19 cellular contexts compared by ENCODE assay signal in the genomic region with DNA sequence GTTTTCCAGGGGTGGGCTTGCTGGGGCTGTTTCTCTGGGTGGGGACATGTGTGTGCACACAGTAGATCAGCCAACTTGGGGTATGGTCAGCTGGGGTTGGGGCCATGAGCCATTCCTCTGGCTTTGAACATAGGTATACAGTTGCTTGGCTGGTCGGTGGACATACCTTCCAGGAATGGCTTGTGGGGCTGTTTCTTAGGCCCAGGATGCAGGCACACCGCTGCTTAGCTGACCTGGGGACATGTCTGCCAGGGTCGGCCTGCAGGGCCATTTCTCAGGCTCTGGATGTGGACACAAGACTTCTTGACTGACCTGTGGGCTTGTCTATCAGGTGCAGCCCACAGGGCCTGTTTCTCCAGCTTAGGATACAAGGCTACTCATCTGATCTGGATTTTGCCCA.
DNase-seq lines count a peak whose midpoint lies in the region; ATAC-seq, FAIRE-seq and TF ChIP-seq lines count a peak whose summit lies in the region.
"Had no signal": no experiment of that assay in that cellular context is flagged by ENCODE, and none has a peak within 500 bp of the region (broad histone marks: within the 10 kb centered on the region; RNA-seq: fewer than 3 reads in every experiment).

No MANE protein-coding gene starts in this region.

- DNase-seq in PC-9 (no peak), endothelial cell (ENCODE audit: low spot score) (no peak), neuronal stem cell (ENCODE audit: low spot score) (no peak), GF-D8 (lab: John Stamatoyannopoulos, UW) (no peak), urothelium cell line (ENCODE audit: low spot score) (no peak), NCI-H2227 treated with DMSO at 0.1 percent for 48 hours (lab: John Stamatoyannopoulos, UW) (no peak), right lobe of liver (no peak)
- DNase-seq: C1 segment of cervical spinal cord; Calu3; CD4-positive, alpha-beta memory T cell; COR-L47; DMS53; DMS79 treated with DMSO at 0.1 percent for 48 hours; GM23248; H9 had no signal

- peak overlapping the region; percentile 35 for H3K4me3 Mint-ChIP-seq in endothelial cell (ENCODE audit: unreplicated experiment)
- H3K4me3 Mint-ChIP-seq: CD4-positive, alpha-beta memory T cell; H9 had no signal

- no peaks in the 10 kb centered on the region for H3K27me3 ChIP-seq in PC-9 (ENCODE audit: insufficient read depth, low read depth)
- no peaks in the 10 kb centered on the region for H3K27me3 ChIP-seq in neuronal stem cell (ENCODE audit: control insufficient read depth in 3 of 3, insufficient read depth in 3 of 3, low read depth in 1 of 3, low read length in 3 of 3)
- H3K27me3 ChIP-seq in right lobe of liver: no peaks in the 10 kb centered on the region

- peak overlapping the region; percentile 96 for H3K27ac ChIP-seq in PC-9
- no peak overlapping the region for H3K27ac ChIP-seq in neuronal stem cell (replicated peaks; ENCODE audit: low read length)
- no peak overlapping the region for H3K27ac ChIP-seq in right lobe of liver
- H3K27ac ChIP-seq: GM23248 had no signal

- 0 out of 2 replicates have a peak, but pooled peaks cover 3% of the 10 kb centered on the region for H3K36me3 ChIP-seq in PC-9 (ENCODE audit: low read depth)
- no peaks in the 10 kb centered on the region for H3K36me3 ChIP-seq in neuronal stem cell (replicated peaks in 1 of 2; ENCODE audit: control insufficient read depth in 2 of 2, insufficient read depth in 2 of 2, low read length in 2 of 2)
- H3K36me3 ChIP-seq in right lobe of liver: no peaks in the 10 kb centered on the region

- H3K9me2 ChIP-seq in PC-9 (ENCODE audit: insufficient read depth): no peaks in the 10 kb centered on the region

- WGBS in neuronal stem cell (ENCODE audit: extremely low coverage in 2 of 2, insufficient read length in 2 of 2, insufficient replicate concordance in 1 of 2), 2 donors: no CpG with 5 or more reads among the region's 3 CpGs
- 29% methylated on average over 1 of the region's 3 CpGs for WGBS in right lobe of liver (ENCODE audit: insufficient coverage, low coverage, low lambda C conversion rate, missing lambda C conversion rate)

- peak overlapping the region; percentile 24 for H3K18ac ChIP-seq in neuronal stem cell (ENCODE audit: low read length)

- H2BK12ac ChIP-seq in neuronal stem cell (ENCODE audit: low read length): no peak overlapping the region

- ATAC-seq in right lobe of liver: no peak
- ATAC-seq: GM12878, HCT116 had no signal

- H3K27me3 Mint-ChIP-seq in endothelial cell (ENCODE audit: unreplicated experiment): peaks cover 5% of the 10 kb centered on the region
- H3K27me3 Mint-ChIP-seq: CD4-positive, alpha-beta memory T cell had no signal

- H3K4me1 Mint-ChIP-seq in endothelial cell (ENCODE audit: unreplicated experiment): no peaks in the 10 kb centered on the region
- H3K4me1 Mint-ChIP-seq: CD4-positive, alpha-beta memory T cell had no signal

- POLR2A ChIA-PET in PC-9 (lab: Charles Lee; ENCODE audit: unreplicated experiment): no interaction called here

- no peak overlapping the region for H4K8ac ChIP-seq in neuronal stem cell (ENCODE audit: low read depth, low read length)

- H3K79me2 ChIP-seq in PC-9 (ENCODE audit: low read depth): peaks cover 27% of the 10 kb centered on the region; the same call in 1 of the 2 replicates

- H4K20me1 ChIP-seq in PC-9 (ENCODE audit: insufficient read depth): no peaks in the 10 kb centered on the region

- CTCF ChIA-PET in PC-9 (lab: Charles Lee): interaction anchor here (2.0 kb wide), 1 partner anchor 129 kb away, joined by 7 read pairs; no protein-coding TSS in a partner anchor

- H2BK15ac ChIP-seq in neuronal stem cell (ENCODE audit: low read length): no peak overlapping the region

- H3K4me1 ChIP-seq in PC-9 (replicated peaks; ENCODE audit: insufficient read depth): peaks cover 44% of the 10 kb centered on the region
- peaks cover 0 to 2% of the 10 kb centered on the region in 2 donors for H3K4me1 ChIP-seq in neuronal stem cell (ENCODE audit: control insufficient read depth in 2 of 2, insufficient read depth in 1 of 2, low read depth in 1 of 2, low read length in 2 of 2)
- H3K4me1 ChIP-seq in right lobe of liver: no peaks in the 10 kb centered on the region

- H3K79me1 ChIP-seq in neuronal stem cell (ENCODE audit: low read depth, low read length): peaks cover 5% of the 10 kb centered on the region

- H3K36me3 Mint-ChIP-seq in endothelial cell (ENCODE audit: low read depth, unreplicated experiment): peaks cover 7% of the 10 kb centered on the region

- H2BK5ac ChIP-seq in neuronal stem cell (ENCODE audit: low read length): no peak overlapping the region

- no peak overlapping the region for H4K91ac ChIP-seq in neuronal stem cell (ENCODE audit: low read depth, low read length, poor library complexity)

- TF ChIP-seq POLR2A in right lobe of liver (IDR thresholded peaks at IDR 0.05): no peak

- no peak overlapping the region for H2AFZ ChIP-seq in PC-9
- H2AFZ ChIP-seq in neuronal stem cell (ENCODE audit: low read length): no peak overlapping the region
- H2AFZ ChIP-seq: GM23248 had no signal

- intact Hi-C loops in PC-9 (cut with micrococcal nuclease; ENCODE audit: unreplicated experiment) (loop anchor here (5.0 kb wide), 3 partner anchors 122 to 582 kb away; partner anchors contain the start of genes MANF and MAPKAPK3), right lobe of liver (cut with DNase I) (no loop called here)

- no peak overlapping the region for H3K23ac ChIP-seq in neuronal stem cell (ENCODE audit: low read depth, low read length, poor library complexity)

- peaks cover 19% of the 10 kb centered on the region for H3K9me3 Mint-ChIP-seq in endothelial cell (ENCODE audit: unreplicated experiment)

- H3K4me3 ChIP-seq in PC-9 (no peak overlapping the region), neuronal stem cell (ENCODE audit: low read length in 2 of 2) (no peak overlapping the region), right lobe of liver (no peak overlapping the region)
- H3K4me3 ChIP-seq: GM12878, GM23248 had no signal

- no peak overlapping the region for H3K14ac ChIP-seq in neuronal stem cell (ENCODE audit: low read length)

- no peak for TF ChIP-seq CTCF in PC-9 (conservative IDR thresholded peaks at IDR 0.05)
- TF ChIP-seq CTCF in endothelial cell (IDR thresholded peaks at IDR 0.05; ENCODE audit: unreplicated experiment): no peak
- no peak for TF ChIP-seq CTCF in right lobe of liver (IDR thresholded peaks at IDR 0.05)

- no peak overlapping the region for H3K4ac ChIP-seq in neuronal stem cell (ENCODE audit: low read length)

- no TSS peak for BruUV-seq in PC-9 (replicated peaks; lab: Mats Ljungman, UMichigan)

- H3F3A ChIP-seq in PC-9 (ENCODE audit: insufficient read depth, low read depth): peaks cover 34% of the 10 kb centered on the region

- no peak overlapping the region for H2BK120ac ChIP-seq in neuronal stem cell (ENCODE audit: low read depth, low read length)

- no peak overlapping the region for H2AK5ac ChIP-seq in neuronal stem cell (ENCODE audit: low read depth, low read length)

- H3K4me2 ChIP-seq in PC-9 (peak overlapping the region; percentile 64), neuronal stem cell (ENCODE audit: insufficient read depth, low read length, poor library complexity, severe bottlenecking) (no peak overlapping the region)

- peaks cover 9% of the 10 kb centered on the region; the same call in 1 of the 2 replicates for H3K9me3 ChIP-seq in PC-9 (ENCODE audit: insufficient read depth, low read depth)
- peaks cover 0 to 2% of the 10 kb centered on the region in 2 donors for H3K9me3 ChIP-seq in neuronal stem cell (replicated peaks in 1 of 2; ENCODE audit: control insufficient read depth in 2 of 2, insufficient read depth in 1 of 2, low read depth in 1 of 2, low read length in 2 of 2)
- no peaks in the 10 kb centered on the region for H3K9me3 ChIP-seq in right lobe of liver

- H3K27ac Mint-ChIP-seq in endothelial cell (ENCODE audit: unreplicated experiment): no peak overlapping the region

- no peak overlapping the region for H3K9ac ChIP-seq in neuronal stem cell (ENCODE audit: low read depth, low read length, poor library complexity)
- H3K9ac ChIP-seq: GM23248 had no signal

- no peak for FAIRE-seq in urothelium cell line (lab: Jason Lieb, UNC)
- FAIRE-seq: G401.6, GM12878, GM19239 had no signal
